23 cellular contexts compared by ENCODE assay signal in the genomic region with DNA sequence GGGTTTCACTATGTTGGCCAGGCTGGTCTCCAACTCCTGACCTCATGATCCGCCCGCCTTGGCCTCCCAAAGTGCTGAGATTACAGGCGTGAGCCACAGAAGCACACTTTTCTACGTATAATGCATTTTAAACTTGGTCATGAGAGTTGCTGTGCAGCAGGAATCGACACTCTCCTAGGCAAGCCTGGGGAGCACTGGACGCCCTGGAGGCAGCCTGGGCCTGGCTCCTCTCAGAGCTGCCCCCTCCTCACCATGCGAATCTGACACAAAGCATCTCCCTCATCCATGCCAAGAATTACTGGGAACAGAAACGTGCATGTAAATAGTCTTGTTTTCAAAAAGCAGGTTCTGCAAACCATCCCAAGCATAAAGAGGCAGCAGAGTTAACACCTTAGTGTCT.
DNase-seq lines count a peak whose midpoint lies in the region; ATAC-seq and TF ChIP-seq lines count a peak whose summit lies in the region.
"Had no signal": no experiment of that assay in that cellular context is flagged by ENCODE, and none has a peak within 500 bp of the region (broad histone marks: within the 10 kb centered on the region; RNA-seq: fewer than 3 reads in every experiment).

No MANE protein-coding gene starts in this region.

- no peak for TF ChIP-seq EP300 in esophagus muscularis mucosa (IDR thresholded peaks at IDR 0.05)

- TF ChIP-seq CTCF in esophagus muscularis mucosa (IDR thresholded peaks at IDR 0.05) (no peak), progenitor cell of endocrine pancreas (IDR thresholded peaks at IDR 0.05; ENCODE audit: unreplicated experiment) (no peak)

- H3K27me3 Mint-ChIP-seq in progenitor cell of endocrine pancreas, result no peaks in the 10 kb centered on the region
- H3K27me3 Mint-ChIP-seq: activated CD4-positive, alpha-beta T cell treated with anti-CD3 and anti-CD28 coated beads, Interleukin-2, amount 10 ng/mL, durations not matched to agents 24 days and 14 days; CD4-positive, alpha-beta T cell; stimulated activated naive B cell treated with anti-CD40 and anti-IgM and Interleukin-4, amounts not matched to agents 10 μg/mL and 1 μg/mL and 100 μg/mL, for 72 hours had no signal

- intact Hi-C loops in esophagus muscularis mucosa (cut with DNase I), result no loop called here

- H3K27ac ChIP-seq in HUES48 (ENCODE audit: low read depth, low read length), result peak overlapping the region; percentile 28
- peak overlapping the region; percentile 18 to 47 (median 34) for H3K27ac ChIP-seq in esophagus muscularis mucosa (replicated peaks in 1 of 4)
- H3K27ac ChIP-seq: lower lobe of right lung, prostate gland, suprapubic skin, vagina, WERI-Rb-1 had no signal

- DNase-seq in DMS79 treated with DMSO at 0.1 percent for 48 hours (lab: John Stamatoyannopoulos, UW) (peak; percentile 21), DMS79 (lab: John Stamatoyannopoulos, UW) (no peak), esophagus muscularis mucosa (ENCODE audit: extremely low spot score) (no peak), progenitor cell of endocrine pancreas (ENCODE audit: low spot score, unreplicated experiment) (no peak), NCI-H2029 treated with DMSO at 0.1 percent for 48 hours (lab: John Stamatoyannopoulos, UW) (no peak)
- DNase-seq in activated CD4-positive, alpha-beta T cell treated with anti-CD3 and anti-CD28 coated beads, Interleukin-2, amount 50 U/mL, for 48 hours, result no peak
- DNase-seq: activated CD4-positive, alpha-beta T cell treated with anti-CD3 and anti-CD28 coated beads, Interleukin-2, amount 10 ng/mL, durations not matched to agents 24 days and 14 days; activated naive CD4-positive, alpha-beta T cell; activated T-cell treated with anti-CD3 and anti-CD28 coated beads, Interleukin-2, amount 50 U/mL, for 4 hours; CD4-positive, alpha-beta T cell; effector CD4-positive, alpha-beta T cell; kidney glomerular epithelial cell; lower lobe of right lung; NCI-H2081; NCI-H226; stimulated activated CD4-positive, alpha-beta T cell treated with anti-CD3 and anti-CD28 coated beads, Interleukin-15, amount 100 ng/mL, for 24 hours; stimulated activated naive B cell treated with anti-CD40 and anti-IgM and Interleukin-4, amounts not matched to agents 10 μg/mL and 1 μg/mL and 100 μg/mL, for 72 hours; WERI-Rb-1 had no signal

- H3K4me1 ChIP-seq in HUES48 (ENCODE audit: control insufficient read depth, insufficient read depth, low read length) (peaks cover 11% of the 10 kb centered on the region), esophagus muscularis mucosa (peaks cover 26 to 64% (median 44%) of the 10 kb centered on the region in 4 donors)

- no peaks in the 10 kb centered on the region for H3K9me3 ChIP-seq in HUES48 (ENCODE audit: control insufficient read depth, insufficient read depth, low read length)
- H3K9me3 ChIP-seq in esophagus muscularis mucosa, result no peaks in the 10 kb centered on the region
- H3K9me3 ChIP-seq: lower lobe of right lung, prostate gland, suprapubic skin, vagina had no signal

- H3K4me3 ChIP-seq in HUES48 (ENCODE audit: low read depth, low read length) (no peak overlapping the region), esophagus muscularis mucosa (no peak overlapping the region)
- H3K4me3 ChIP-seq: lower lobe of right lung, prostate gland, suprapubic skin, vagina had no signal

- H3K27me3 ChIP-seq in HUES48 (ENCODE audit: control insufficient read depth, insufficient read depth, low read length) (no peaks in the 10 kb centered on the region), esophagus muscularis mucosa (no peaks in the 10 kb centered on the region)
- H3K27me3 ChIP-seq: suprapubic skin, vagina had no signal

- H3K36me3 ChIP-seq in HUES48 (ENCODE audit: control insufficient read depth, insufficient read depth, low read length) (0 out of 2 replicates have a peak, but pooled peaks cover 2% of the 10 kb centered on the region), esophagus muscularis mucosa (peaks cover 0 to 11% (median 0%) of the 10 kb centered on the region in 4 donors)
- H3K36me3 ChIP-seq: lower lobe of right lung, prostate gland, vagina had no signal

- H3K4me3 Mint-ChIP-seq in progenitor cell of endocrine pancreas (ENCODE audit: low read depth), result no peak overlapping the region
- H3K4me3 Mint-ChIP-seq: activated CD4-positive, alpha-beta T cell treated with anti-CD3 and anti-CD28 coated beads, Interleukin-2, amount 10 ng/mL, durations not matched to agents 24 days and 14 days; activated T-cell treated with anti-CD3 and anti-CD28 coated beads, Interleukin-2, amount 50 U/mL, for 4 hours; CD4-positive, alpha-beta T cell; stimulated activated naive B cell treated with anti-CD40 and anti-IgM and Interleukin-4, amounts not matched to agents 10 μg/mL and 1 μg/mL and 100 μg/mL, for 72 hours had no signal

- peaks cover 6% of the 10 kb centered on the region for H3K36me3 Mint-ChIP-seq in progenitor cell of endocrine pancreas (ENCODE audit: insufficient read depth)

- H3K27ac Mint-ChIP-seq in progenitor cell of endocrine pancreas, result peak overlapping the region; percentile 77
- H3K27ac Mint-ChIP-seq: activated CD4-positive, alpha-beta T cell treated with anti-CD3 and anti-CD28 coated beads, Interleukin-2, amount 10 ng/mL, durations not matched to agents 24 days and 14 days; CD4-positive, alpha-beta T cell; stimulated activated naive B cell treated with anti-CD40 and anti-IgM and Interleukin-4, amounts not matched to agents 10 μg/mL and 1 μg/mL and 100 μg/mL, for 72 hours had no signal

- TF ChIP-seq POLR2A in esophagus muscularis mucosa (IDR thresholded peaks at IDR 0.05; ENCODE audit: low read depth), result no peak

- WGBS in esophagus muscularis mucosa, result 59% methylated on average over 8 of the region's 8 CpGs

- ATAC-seq in GM19395 (IDR thresholded peaks at IDR 0.05; ENCODE audit: unreplicated experiment), result no peak
- ATAC-seq: activated T-cell treated with anti-CD3 and anti-CD28 coated beads, Interleukin-2, amount 50 U/mL, for 4 hours; lower lobe of right lung; stimulated activated naive B cell treated with anti-CD40 and anti-IgM and Interleukin-4, amounts not matched to agents 10 μg/mL and 1 μg/mL and 100 μg/mL, for 72 hours had no signal

- H3K4me1 Mint-ChIP-seq in progenitor cell of endocrine pancreas (ENCODE audit: low read depth), result peaks cover 20% of the 10 kb centered on the region
- H3K4me1 Mint-ChIP-seq: activated CD4-positive, alpha-beta T cell treated with anti-CD3 and anti-CD28 coated beads, Interleukin-2, amount 10 ng/mL, durations not matched to agents 24 days and 14 days had no signal

- H3K9ac ChIP-seq in HUES48 (ENCODE audit: low read depth, low read length), result no peak overlapping the region

- H3K9me3 Mint-ChIP-seq in progenitor cell of endocrine pancreas (ENCODE audit: low read depth), result no peaks in the 10 kb centered on the region
- H3K9me3 Mint-ChIP-seq: activated CD4-positive, alpha-beta T cell treated with anti-CD3 and anti-CD28 coated beads, Interleukin-2, amount 10 ng/mL, durations not matched to agents 24 days and 14 days; activated T-cell treated with anti-CD3 and anti-CD28 coated beads, Interleukin-2, amount 50 U/mL, for 4 hours; CD4-positive, alpha-beta T cell; stimulated activated naive B cell treated with anti-CD40 and anti-IgM and Interleukin-4, amounts not matched to agents 10 μg/mL and 1 μg/mL and 100 μg/mL, for 72 hours had no signal
